Comparison of ENCODE assay signal across 24 cellular contexts in the genomic region with DNA sequence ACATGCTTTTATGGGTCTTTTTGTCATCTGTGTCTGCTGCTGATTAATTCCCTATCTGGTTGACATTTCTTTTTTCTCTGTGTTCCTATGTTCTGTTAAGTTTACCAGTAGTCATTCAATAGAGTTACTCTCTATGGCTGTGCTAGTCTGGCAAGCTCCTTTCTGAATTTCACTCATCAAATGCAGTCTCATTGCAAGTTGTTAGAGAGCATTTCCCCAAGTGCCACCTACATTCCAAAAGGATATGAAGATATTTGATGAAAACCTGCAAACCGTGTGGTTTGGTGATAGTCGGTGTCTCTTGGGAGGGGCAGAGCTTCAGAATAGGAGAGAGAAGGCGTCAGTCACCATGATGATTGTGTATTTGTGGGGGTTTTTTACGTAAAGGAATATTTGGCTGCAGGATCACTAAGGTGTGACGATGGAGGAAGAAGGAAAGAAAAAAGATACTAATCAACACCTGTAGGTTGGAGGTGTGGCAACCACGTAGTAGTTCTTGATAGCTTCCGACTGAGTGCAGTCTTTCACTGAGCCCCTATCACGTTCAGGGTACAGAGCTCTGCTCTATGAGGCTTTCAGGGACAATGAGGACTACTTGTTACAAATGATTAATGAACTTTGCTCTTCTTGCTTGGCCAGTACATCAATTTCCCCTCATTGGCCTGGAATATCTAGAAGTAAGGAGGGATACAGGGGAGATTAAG.
DNase-seq lines count a peak whose midpoint lies in the region; ATAC-seq and TF ChIP-seq lines count a peak whose summit lies in the region.
"Had no signal": no experiment of that assay in that cellular context is flagged by ENCODE, and none has a peak within 500 bp of the region (broad histone marks: within the 10 kb centered on the region; RNA-seq: fewer than 3 reads in every experiment).

No MANE protein-coding gene starts in this region.

- peak overlapping the region; percentile 6 to 43 for H3K4me3 Mint-ChIP-seq in activated T-cell treated with anti-CD3 and anti-CD28 coated beads, Interleukin-2, amount 50 U/mL, for 72 hours
- H3K4me3 Mint-ChIP-seq in activated T-cell treated with anti-CD3 and anti-CD28 coated beads, Interleukin-2, amount 50 U/mL, for 24 hours: no peak overlapping the region
- H3K4me3 Mint-ChIP-seq in stimulated activated memory B cell treated with anti-CD40 and anti-IgM and Interleukin-4, amounts not matched to agents 10 μg/mL and 1 μg/mL and 100 μg/mL, for 72 hours: no peak overlapping the region
- H3K4me3 Mint-ChIP-seq: GM23338 had no signal

- H3K27me3 ChIP-seq in OCI-LY3 (ENCODE audit: low read depth, low read length): no peaks in the 10 kb centered on the region
- no peaks in the 10 kb centered on the region for H3K27me3 ChIP-seq in hepatocyte
- no peaks in the 10 kb centered on the region for H3K27me3 ChIP-seq in aorta (ENCODE audit: control insufficient read depth in 1 of 2, insufficient read depth in 2 of 2, low read length in 1 of 2)
- H3K27me3 ChIP-seq: right atrium auricular region, suprapubic skin, vagina had no signal

- H3K4me3 ChIP-seq in OCI-LY3 (ENCODE audit: low read length): no peak overlapping the region
- H3K4me3 ChIP-seq in hepatocyte: no peak overlapping the region
- no peak overlapping the region for H3K4me3 ChIP-seq in aorta (ENCODE audit: low read length in 2 of 2)
- H3K4me3 ChIP-seq: GM12878, GM23338, lower lobe of right lung, PC-9, right atrium auricular region, suprapubic skin, vagina had no signal

- peaks cover 0 to 1% of the 10 kb centered on the region in 2 donors for H3K36me3 Mint-ChIP-seq in activated T-cell treated with anti-CD3 and anti-CD28 coated beads, Interleukin-2, amount 50 U/mL, for 72 hours (ENCODE audit: insufficient read depth in 2 of 2)
- H3K36me3 Mint-ChIP-seq in activated T-cell treated with anti-CD3 and anti-CD28 coated beads, Interleukin-2, amount 50 U/mL, for 24 hours (ENCODE audit: low read depth): no peaks in the 10 kb centered on the region
- H3K36me3 Mint-ChIP-seq in stimulated activated memory B cell treated with anti-CD40 and anti-IgM and Interleukin-4, amounts not matched to agents 10 μg/mL and 1 μg/mL and 100 μg/mL, for 72 hours: no peaks in the 10 kb centered on the region

- H3K27ac Mint-ChIP-seq in activated T-cell treated with anti-CD3 and anti-CD28 coated beads, Interleukin-2, amount 50 U/mL, for 72 hours: peak overlapping the region; percentile 80
- H3K27ac Mint-ChIP-seq in activated T-cell treated with anti-CD3 and anti-CD28 coated beads, Interleukin-2, amount 50 U/mL, for 24 hours: no peak overlapping the region
- H3K27ac Mint-ChIP-seq in stimulated activated memory B cell treated with anti-CD40 and anti-IgM and Interleukin-4, amounts not matched to agents 10 μg/mL and 1 μg/mL and 100 μg/mL, for 72 hours: peak overlapping the region; percentile 26
- H3K27ac Mint-ChIP-seq: GM23338 had no signal

- intact Hi-C loops in aorta (cut with DNase I): no loop called here

- no peaks in the 10 kb centered on the region for H4K20me1 ChIP-seq in OCI-LY3 (ENCODE audit: insufficient read depth, low read length)
- H4K20me1 ChIP-seq in hepatocyte (ENCODE audit: insufficient read depth, poor library complexity, severe bottlenecking): no peaks in the 10 kb centered on the region

- TF ChIP-seq CTCF in OCI-LY3 (IDR thresholded peaks at IDR 0.05; ENCODE audit: low read depth, low read length) (no peak), hepatocyte (IDR thresholded peaks at IDR 0.05; ENCODE audit: poor library complexity) (no peak)

- H3K4me1 Mint-ChIP-seq in activated T-cell treated with anti-CD3 and anti-CD28 coated beads, Interleukin-2, amount 50 U/mL, for 72 hours (ENCODE audit: low read depth): peaks cover 95% of the 10 kb centered on the region
- peaks cover 72% of the 10 kb centered on the region for H3K4me1 Mint-ChIP-seq in activated T-cell treated with anti-CD3 and anti-CD28 coated beads, Interleukin-2, amount 50 U/mL, for 24 hours (ENCODE audit: low read depth)
- peaks cover 49% of the 10 kb centered on the region for H3K4me1 Mint-ChIP-seq in stimulated activated memory B cell treated with anti-CD40 and anti-IgM and Interleukin-4, amounts not matched to agents 10 μg/mL and 1 μg/mL and 100 μg/mL, for 72 hours

- no peak for DNase-seq in activated T-cell treated with anti-CD3 and anti-CD28 coated beads, Interleukin-2, amount 50 U/mL, for 72 hours
- no peak for DNase-seq in activated T-cell treated with anti-CD3 and anti-CD28 coated beads, Interleukin-2, amount 50 U/mL, for 24 hours
- DNase-seq in hepatocyte (ENCODE audit: low spot score): no peak
- DNase-seq in caudate nucleus (lab: John Stamatoyannopoulos, UW): no peak
- no peak for DNase-seq in foreskin melanocyte
- DNase-seq in aorta: no peak
- DNase-seq: activated CD4-positive, CD25-positive, alpha-beta regulatory T cell; activated CD8-positive, alpha-beta memory T cell treated with anti-CD3 and anti-CD28 coated beads, Interleukin-2, amount 50 U/mL, for 4 hours; DMS53; KG1; lower lobe of right lung; NCI-H187; NCI-H345; NCI-H82; PC-9; stimulated activated CD8-positive, alpha-beta memory T cell treated with anti-CD3 and anti-CD28 coated beads, Interleukin-4, amount 100 ng/mL, for 48 hours had no signal

- peak overlapping the region; percentile 45; the same call in 1 of the 2 replicates for H2AFZ ChIP-seq in OCI-LY3 (ENCODE audit: low read depth, low read length)
- H2AFZ ChIP-seq in hepatocyte: no peak overlapping the region
- H2AFZ ChIP-seq: GM23338 had no signal

- no peak overlapping the region for H3K27ac ChIP-seq in OCI-LY3 (ENCODE audit: low read length)
- H3K27ac ChIP-seq in hepatocyte: peak overlapping the region; percentile 80
- no peak overlapping the region for H3K27ac ChIP-seq in caudate nucleus (ENCODE audit: low read depth, low read length)
- no peak overlapping the region for H3K27ac ChIP-seq in aorta (ENCODE audit: low read depth in 1 of 2, low read length in 2 of 2)
- H3K27ac ChIP-seq: C4-2B, lower lobe of right lung, PC-9, right atrium auricular region, suprapubic skin, vagina had no signal

- H3K9me3 ChIP-seq in OCI-LY3 (ENCODE audit: insufficient read depth, low read length): no peaks in the 10 kb centered on the region
- H3K9me3 ChIP-seq in hepatocyte (ENCODE audit: low read depth): no peaks in the 10 kb centered on the region
- no peaks in the 10 kb centered on the region for H3K9me3 ChIP-seq in aorta (ENCODE audit: control insufficient read depth, low read length)
- H3K9me3 ChIP-seq: lower lobe of right lung, right atrium auricular region, suprapubic skin, vagina had no signal

- WGBS in hepatocyte (ENCODE audit: low lambda C conversion rate, missing lambda C conversion rate): 72% methylated on average over 8 of the region's 8 CpGs
- 93% methylated on average over 8 of the region's 8 CpGs for WGBS in aorta, 2 donors

- H3K9me2 ChIP-seq in hepatocyte (replicated peaks; ENCODE audit: insufficient read depth): no peaks in the 10 kb centered on the region

- H3K4me2 ChIP-seq in OCI-LY3 (ENCODE audit: low read length) (peak overlapping the region; percentile 14; the same call in 1 of the 2 replicates), hepatocyte (no peak overlapping the region)
- H3K4me2 ChIP-seq: GM23338, PC-9 had no signal

- no peak overlapping the region for H3K9ac ChIP-seq in OCI-LY3 (ENCODE audit: low read length)

- peaks cover 2 to 3% of the 10 kb centered on the region in 2 donors for H3K9me3 Mint-ChIP-seq in activated T-cell treated with anti-CD3 and anti-CD28 coated beads, Interleukin-2, amount 50 U/mL, for 72 hours
- no peaks in the 10 kb centered on the region for H3K9me3 Mint-ChIP-seq in activated T-cell treated with anti-CD3 and anti-CD28 coated beads, Interleukin-2, amount 50 U/mL, for 24 hours
- peaks cover 1% of the 10 kb centered on the region for H3K9me3 Mint-ChIP-seq in stimulated activated memory B cell treated with anti-CD40 and anti-IgM and Interleukin-4, amounts not matched to agents 10 μg/mL and 1 μg/mL and 100 μg/mL, for 72 hours

- no peaks in the 10 kb centered on the region for H3K27me3 Mint-ChIP-seq in activated T-cell treated with anti-CD3 and anti-CD28 coated beads, Interleukin-2, amount 50 U/mL, for 72 hours (ENCODE audit: low read depth)
- H3K27me3 Mint-ChIP-seq in activated T-cell treated with anti-CD3 and anti-CD28 coated beads, Interleukin-2, amount 50 U/mL, for 24 hours: no peaks in the 10 kb centered on the region
- no peaks in the 10 kb centered on the region for H3K27me3 Mint-ChIP-seq in stimulated activated memory B cell treated with anti-CD40 and anti-IgM and Interleukin-4, amounts not matched to agents 10 μg/mL and 1 μg/mL and 100 μg/mL, for 72 hours

- ATAC-seq in activated T-cell treated with anti-CD3 and anti-CD28 coated beads, Interleukin-2, amount 50 U/mL, for 72 hours (replicated peaks in 1 of 2): no peak
- ATAC-seq in stimulated activated memory B cell treated with anti-CD40 and anti-IgM and Interleukin-4, amounts not matched to agents 10 μg/mL and 1 μg/mL and 100 μg/mL, for 72 hours: no peak
- no peak for ATAC-seq in aorta (ENCODE audit: low FRiP score)
- ATAC-seq: GM23338, lower lobe of right lung had no signal

- peaks cover 60% of the 10 kb centered on the region for H3K4me1 ChIP-seq in OCI-LY3 (ENCODE audit: low read length)
- H3K4me1 ChIP-seq in hepatocyte (ENCODE audit: insufficient read depth): peaks cover 18% of the 10 kb centered on the region
- no peaks in the 10 kb centered on the region for H3K4me1 ChIP-seq in aorta (ENCODE audit: control insufficient read depth in 1 of 2, insufficient read depth in 2 of 2, low read length in 2 of 2)
- H3K4me1 ChIP-seq: vagina had no signal

- H3K79me2 ChIP-seq in OCI-LY3 (ENCODE audit: low read length) (no peaks in the 10 kb centered on the region), hepatocyte (no peaks in the 10 kb centered on the region)

- H3K36me3 ChIP-seq in OCI-LY3 (replicated peaks; ENCODE audit: low read depth, low read length) (no peaks in the 10 kb centered on the region), hepatocyte (replicated peaks; ENCODE audit: insufficient read depth, low read depth) (no peaks in the 10 kb centered on the region), aorta (ENCODE audit: control insufficient read depth in 1 of 2, insufficient read depth in 2 of 2, low read length in 1 of 2) (no peaks in the 10 kb centered on the region)
- H3K36me3 ChIP-seq: lower lobe of right lung, right atrium auricular region, suprapubic skin, vagina had no signal

Comparison
In these comparisons a context has a peak if more than half of its experiments do, and no peak if none do; other contexts are left out.
1. H3K4me3 Mint-ChIP-seq: peak in activated T-cell treated with anti-CD3 and anti-CD28 coated beads, Interleukin-2, amount 50 U/mL, for 72 hours (2 of 2); none in activated T-cell treated with anti-CD3 and anti-CD28 coated beads, Interleukin-2, amount 50 U/mL, for 24 hours (single experiment) and stimulated activated memory B cell treated with anti-CD40 and anti-IgM and Interleukin-4, amounts not matched to agents 10 μg/mL and 1 μg/mL and 100 μg/mL, for 72 hours (single experiment).